8 cellular contexts compared by ENCODE assay signal in genomic region chr14:101927859-101928258, GRCh38.
DNase-seq lines count a peak whose midpoint lies in the region; ATAC-seq and TF ChIP-seq lines count a peak whose summit lies in the region.

No MANE protein-coding gene starts in this region.

- in situ Hi-C loops in ACHN (cut with HindIII; ENCODE audit: low pct_ligation_motif_present, low pct_unique_long_range_greater_than_20kb, low sequenced_read_pairs), result no loop called here

- H3K4me1 ChIP-seq in rectal smooth muscle tissue (ENCODE audit: control insufficient read depth, insufficient read depth, low read length), result peaks cover 16% of the 10 kb centered on the region

- TF ChIP-seq CTCF in RWPE1 (conservative IDR thresholded peaks at IDR 0.05; ENCODE audit: low read depth), result no peak

- POLR2A ChIA-PET in RWPE1 (lab: Yijun Ruan, JAX; ENCODE audit: low non-redundant PET), result no interaction called here

- H3K36me3 ChIP-seq in rectal smooth muscle tissue (ENCODE audit: control insufficient read depth, insufficient read depth, low read length), result no peaks in the 10 kb centered on the region

- H3K27me3 ChIP-seq in rectal smooth muscle tissue (ENCODE audit: control insufficient read depth, insufficient read depth, low read length), result no peaks in the 10 kb centered on the region

- H3K4me3 ChIP-seq in rectal smooth muscle tissue (ENCODE audit: low read length), result no peak overlapping the region

- H3K9ac ChIP-seq in rectal smooth muscle tissue (ENCODE audit: low read length), result no peak overlapping the region

- peak; percentile 67 for DNase-seq in DMS 273 treated with DMSO at 0.1 percent for 48 hours (lab: John Stamatoyannopoulos, UW)
- peak; percentile 26 for DNase-seq in RWPE1 (ENCODE audit: low spot score)
- DNase-seq in fibroblast of the conjunctiva (ENCODE audit: low read depth), result peak; percentile 93
- no peak for DNase-seq in activated CD8-positive, alpha-beta memory T cell treated with anti-CD3 and anti-CD28 coated beads for 24 hours
- DNase-seq in NCI-H524 treated with DMSO at 0.1 percent for 48 hours (lab: John Stamatoyannopoulos, UW), result no peak
- DNase-seq in ACHN, result no peak

- H3K27ac ChIP-seq in RWPE1, result 0 out of 2 replicates have a peak overlapping the region, but pooled peaks have one; percentile 31
- H3K27ac ChIP-seq in rectal smooth muscle tissue (ENCODE audit: low read depth, low read length), result peak overlapping the region; percentile 56

- ATAC-seq in GM18867 (IDR thresholded peaks at IDR 0.05; ENCODE audit: unreplicated experiment), result no peak

- CTCF ChIA-PET in RWPE1 (lab: Yijun Ruan, JAX), result interaction anchor here (0.6 kb wide), 2 partner anchors 167 to 597 kb away, joined by 3 read pairs; partner anchors contain the start of gene PPP2R5C

Comparison
In these comparisons a context has a peak if more than half of its experiments do, and no peak if none do; other contexts are left out.
1. DNase-seq: peak in DMS 273 treated with DMSO at 0.1 percent for 48 hours (single experiment), RWPE1 (single experiment) and fibroblast of the conjunctiva (single experiment); none in activated CD8-positive, alpha-beta memory T cell treated with anti-CD3 and anti-CD28 coated beads for 24 hours (single experiment), NCI-H524 treated with DMSO at 0.1 percent for 48 hours (single experiment) and ACHN (single experiment).